1 cellular context compared by ENCODE assay signal in the genomic region with DNA sequence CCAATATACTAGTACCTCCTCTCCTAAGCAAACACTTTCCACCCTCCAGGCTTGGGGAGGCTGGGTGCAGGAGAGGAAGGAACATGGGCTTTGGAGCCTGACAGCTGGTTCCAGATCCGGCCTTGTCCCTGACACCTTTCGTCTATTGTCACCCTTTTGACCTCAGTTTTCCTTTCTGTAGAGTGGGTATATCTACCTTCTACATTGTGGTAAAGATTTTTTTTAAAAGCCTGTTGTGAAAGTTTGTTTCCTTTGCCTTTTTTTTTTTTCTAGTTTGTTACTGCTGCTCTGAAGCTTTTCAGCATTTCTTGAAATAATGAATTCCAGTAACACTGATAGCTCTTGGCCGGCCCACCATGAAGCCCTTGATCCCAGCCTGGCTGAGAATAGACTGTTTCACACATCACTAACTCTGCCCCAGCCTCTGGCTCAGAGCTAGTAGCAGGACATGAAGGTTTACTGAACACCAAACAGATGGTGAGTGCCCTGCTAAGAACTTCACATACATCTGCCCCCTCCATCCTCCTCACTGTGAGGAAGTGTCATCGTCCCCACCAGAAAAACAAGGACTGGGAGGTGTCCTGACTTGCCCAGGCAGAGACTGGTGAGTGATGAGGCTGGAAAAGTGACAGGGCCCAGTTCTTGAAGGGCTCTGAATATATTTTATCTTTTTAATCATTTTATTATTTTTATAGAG.
TF ChIP-seq lines count a peak whose summit lies in the region.

No MANE protein-coding gene starts in this region.

TF ChIP-seq in H1, 55 proteins besides CTCF, POLR2A, EP300 and RAD21:
- peak; percentile 95 for TF ChIP-seq KDM1A (IDR thresholded peaks at IDR 0.05; ENCODE audit: borderline replicate concordance, low read length)
- TF ChIP-seq KDM5A (IDR thresholded peaks at IDR 0.05; ENCODE audit: low read length), result no peak
- peak in 1 of 2 experiments; percentile 87; a peak in 1 of 4 replicates for TF ChIP-seq HDAC2 (IDR thresholded peaks at IDR 0.05; ENCODE audit: borderline replicate concordance in 1 of 2, low read depth in 2 of 2, low read length in 2 of 2)
- TF ChIP-seq, protein P1, sequence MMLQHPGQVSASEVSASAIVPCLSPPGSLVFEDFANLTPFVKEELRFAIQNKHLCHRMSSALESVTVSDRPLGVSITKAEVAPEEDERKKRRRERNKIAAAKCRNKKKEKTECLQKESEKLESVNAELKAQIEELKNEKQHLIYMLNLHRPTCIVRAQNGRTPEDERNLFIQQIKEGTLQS (IDR thresholded peaks at IDR 0.05; ENCODE audit: insufficient read depth, low read depth, low read length), result no peak
- TF ChIP-seq, protein P2, sequence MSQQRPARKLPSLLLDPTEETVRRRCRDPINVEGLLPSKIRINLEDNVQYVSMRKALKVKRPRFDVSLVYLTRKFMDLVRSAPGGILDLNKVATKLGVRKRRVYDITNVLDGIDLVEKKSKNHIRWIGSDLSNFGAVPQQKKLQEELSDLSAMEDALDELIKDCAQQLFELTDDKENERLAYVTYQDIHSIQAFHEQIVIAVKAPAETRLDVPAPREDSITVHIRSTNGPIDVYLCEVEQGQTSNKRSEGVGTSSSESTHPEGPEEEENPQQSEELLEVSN (IDR thresholded peaks at IDR 0.05), result no peak
